ENCODE assay signal across 26 cellular contexts in the genomic region with DNA sequence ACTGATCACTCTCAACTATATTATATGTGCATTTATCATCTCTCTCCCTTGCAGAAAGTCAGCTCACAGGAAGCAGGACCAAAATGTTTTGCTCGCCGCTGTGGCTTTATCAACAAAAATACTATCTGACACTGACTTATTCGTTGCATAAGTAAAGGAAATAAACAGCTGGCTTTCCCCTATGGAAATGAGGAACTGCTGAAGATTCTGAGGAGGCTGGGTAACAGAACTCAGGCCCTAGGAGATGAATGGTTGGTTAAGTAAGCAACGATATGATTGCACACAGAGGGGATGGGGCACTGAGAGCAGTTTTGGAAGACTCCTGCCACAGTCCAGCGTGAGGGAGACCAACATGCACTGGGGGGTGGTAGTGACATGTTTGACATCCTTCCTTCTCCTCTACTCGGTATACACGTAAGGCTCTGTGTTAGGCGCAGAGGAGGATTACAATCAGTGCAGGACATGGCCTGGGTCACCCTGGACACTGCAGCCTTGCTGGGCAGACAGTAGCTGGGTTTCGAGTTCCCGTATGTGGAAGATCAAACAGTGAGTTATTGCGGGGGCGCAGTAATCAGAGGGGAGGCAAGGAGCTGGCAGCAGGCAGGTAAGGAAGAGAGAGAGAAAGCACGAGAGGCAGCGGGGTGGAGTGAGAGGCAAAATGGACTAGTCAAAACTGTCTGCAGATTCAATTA.
A peak's percentile ranks its signal among the peaks of the same experiment; 100 is the strongest.
DNase-seq lines count a peak whose midpoint lies in the region; ATAC-seq and TF ChIP-seq lines count a peak whose summit lies in the region.
"Had no signal": no experiment of that assay in that cellular context is flagged by ENCODE, and none has a peak within 500 bp of the region (broad histone marks: within the 10 kb centered on the region; RNA-seq: fewer than 3 reads in every experiment).

No MANE protein-coding gene starts in this region.

- TF ChIP-seq CTCF in endothelial cell (IDR thresholded peaks at IDR 0.05; ENCODE audit: unreplicated experiment): no peak
- TF ChIP-seq CTCF in upper lobe of right lung (IDR thresholded peaks at IDR 0.05): no peak

- ATAC-seq in upper lobe of right lung (peak; percentile 33), GM21528 (IDR thresholded peaks at IDR 0.05; ENCODE audit: low FRiP score, unreplicated experiment) (no peak)
- ATAC-seq: activated T-cell treated with anti-CD3 and anti-CD28 coated beads, Interleukin-2, amount 50 U/mL, for 4 hours; GM12878; GM23338; left ventricle myocardium superior; naive thymus-derived CD8-positive, alpha-beta T cell had no signal

- no peaks in the 10 kb centered on the region for H3K27me3 ChIP-seq in upper lobe of right lung
- no peaks in the 10 kb centered on the region for H3K27me3 ChIP-seq in effector memory CD4-positive, alpha-beta T cell (replicated peaks; ENCODE audit: control insufficient read depth, insufficient read depth, low read length, poor library complexity, severe bottlenecking)
- H3K27me3 ChIP-seq: transverse colon had no signal

- DNase-seq in Kasumi-1 (lab: John Stamatoyannopoulos, UW) (peak; percentile 52 to 62), SKM-1 (lab: John Stamatoyannopoulos, UW; ENCODE audit: unreplicated experiment) (peak; percentile 40), endothelial cell (ENCODE audit: low spot score) (no peak), upper lobe of right lung (no peak), medulla oblongata (ENCODE audit: extremely low spot score) (no peak)
- no peak for DNase-seq in effector memory CD4-positive, alpha-beta T cell
- DNase-seq: activated CD4-positive, alpha-beta T cell treated with anti-CD3 and anti-CD28 coated beads, Interleukin-2, amount 10 ng/mL, durations not matched to agents 7 days and 5 days; activated naive CD4-positive, alpha-beta T cell treated with Interleukin-2 at 50 U/mL for 16 hours; activated T-cell treated with anti-CD3 and anti-CD28 coated beads, Interleukin-2, amount 50 U/mL, for 4 hours; CD4-positive, alpha-beta memory T cell; left ventricle myocardium superior; midbrain; naive thymus-derived CD8-positive, alpha-beta T cell; NCI-H1105; NCI-H1930; NCI-H524 treated with DMSO at 0.1 percent for 48 hours; NK-92 treated with Interleukin-12 subunit alpha and Interleukin-12 subunit beta, amount 100 ng/mL, for 24 hours; stimulated activated CD4-positive, alpha-beta T cell treated with anti-CD3 and anti-CD28 coated beads, Interleukin-2, amount 100 ng/mL, for 24 hours; T-helper 2 cell; transverse colon; WERI-Rb-1 had no signal

- no peaks in the 10 kb centered on the region for H3K36me3 ChIP-seq in upper lobe of right lung
- no peaks in the 10 kb centered on the region for H3K36me3 ChIP-seq in effector memory CD4-positive, alpha-beta T cell (ENCODE audit: control insufficient read depth, insufficient read depth, low read length)
- H3K36me3 ChIP-seq: transverse colon, WERI-Rb-1 had no signal

- H3K4me3 ChIP-seq in upper lobe of right lung: no peak overlapping the region
- H3K4me3 ChIP-seq in effector memory CD4-positive, alpha-beta T cell (ENCODE audit: insufficient read depth, low read depth, low read length, poor library complexity, severe bottlenecking): no peak overlapping the region
- H3K4me3 ChIP-seq: GM12878, GM23338, smooth muscle cell, transverse colon had no signal

- H3K27ac ChIP-seq in upper lobe of right lung: no peak overlapping the region
- no peak overlapping the region for H3K27ac ChIP-seq in effector memory CD4-positive, alpha-beta T cell (ENCODE audit: insufficient read depth, low read length, poor library complexity, severe bottlenecking)
- H3K27ac ChIP-seq: transverse colon, WERI-Rb-1 had no signal

- H3K4me3 Mint-ChIP-seq in endothelial cell (ENCODE audit: unreplicated experiment): peak overlapping the region; percentile 35
- H3K4me3 Mint-ChIP-seq: activated CD4-positive, alpha-beta T cell treated with anti-CD3 and anti-CD28 coated beads, Interleukin-2, amount 10 ng/mL, durations not matched to agents 7 days and 5 days; activated T-cell treated with anti-CD3 and anti-CD28 coated beads, Interleukin-2, amount 50 U/mL, for 4 hours; brain; CD4-positive, alpha-beta memory T cell; GM23338; naive thymus-derived CD8-positive, alpha-beta T cell had no signal

- intact Hi-C loops in upper lobe of right lung (cut with DNase I): no loop called here

- H3K4me1 Mint-ChIP-seq in endothelial cell (ENCODE audit: unreplicated experiment): peaks cover 6% of the 10 kb centered on the region
- H3K4me1 Mint-ChIP-seq: activated CD4-positive, alpha-beta T cell treated with anti-CD3 and anti-CD28 coated beads, Interleukin-2, amount 10 ng/mL, durations not matched to agents 7 days and 5 days; GM23338 had no signal

- peaks cover 2% of the 10 kb centered on the region for H3K27me3 Mint-ChIP-seq in endothelial cell (ENCODE audit: unreplicated experiment)

- H3K36me3 Mint-ChIP-seq in endothelial cell (ENCODE audit: low read depth, unreplicated experiment): peaks cover 34% of the 10 kb centered on the region
- H3K36me3 Mint-ChIP-seq: CD4-positive, alpha-beta memory T cell had no signal

- H3K4me1 ChIP-seq in upper lobe of right lung: no peaks in the 10 kb centered on the region
- no peaks in the 10 kb centered on the region for H3K4me1 ChIP-seq in effector memory CD4-positive, alpha-beta T cell (ENCODE audit: control insufficient read depth, insufficient read depth, low read length, poor library complexity, severe bottlenecking)
- H3K4me1 ChIP-seq: transverse colon had no signal

- H3K9me3 ChIP-seq in upper lobe of right lung: no peaks in the 10 kb centered on the region
- no peaks in the 10 kb centered on the region for H3K9me3 ChIP-seq in effector memory CD4-positive, alpha-beta T cell (ENCODE audit: control insufficient read depth, low read length)
- H3K9me3 ChIP-seq: transverse colon had no signal

- H3K27ac Mint-ChIP-seq in endothelial cell (ENCODE audit: unreplicated experiment): peak overlapping the region; percentile 15
- H3K27ac Mint-ChIP-seq: activated CD4-positive, alpha-beta T cell treated with anti-CD3 and anti-CD28 coated beads, Interleukin-2, amount 10 ng/mL, durations not matched to agents 7 days and 5 days; CD4-positive, alpha-beta memory T cell; GM23338 had no signal

- H3K9me3 Mint-ChIP-seq in endothelial cell (ENCODE audit: unreplicated experiment): peaks cover 4% of the 10 kb centered on the region
- H3K9me3 Mint-ChIP-seq: activated CD4-positive, alpha-beta T cell treated with anti-CD3 and anti-CD28 coated beads, Interleukin-2, amount 10 ng/mL, durations not matched to agents 7 days and 5 days; activated T-cell treated with anti-CD3 and anti-CD28 coated beads, Interleukin-2, amount 50 U/mL, for 4 hours had no signal

Comparison
In these comparisons a context has a peak if more than half of its experiments do, and no peak if none do; other contexts are left out.
1. DNase-seq: peak in Kasumi-1 (2 of 2) and SKM-1 (single experiment); none in endothelial cell (single experiment), upper lobe of right lung (single experiment), effector memory CD4-positive, alpha-beta T cell (0 of 3) and medulla oblongata (single experiment).